18 cellular contexts compared by ENCODE assay signal in the genomic region with DNA sequence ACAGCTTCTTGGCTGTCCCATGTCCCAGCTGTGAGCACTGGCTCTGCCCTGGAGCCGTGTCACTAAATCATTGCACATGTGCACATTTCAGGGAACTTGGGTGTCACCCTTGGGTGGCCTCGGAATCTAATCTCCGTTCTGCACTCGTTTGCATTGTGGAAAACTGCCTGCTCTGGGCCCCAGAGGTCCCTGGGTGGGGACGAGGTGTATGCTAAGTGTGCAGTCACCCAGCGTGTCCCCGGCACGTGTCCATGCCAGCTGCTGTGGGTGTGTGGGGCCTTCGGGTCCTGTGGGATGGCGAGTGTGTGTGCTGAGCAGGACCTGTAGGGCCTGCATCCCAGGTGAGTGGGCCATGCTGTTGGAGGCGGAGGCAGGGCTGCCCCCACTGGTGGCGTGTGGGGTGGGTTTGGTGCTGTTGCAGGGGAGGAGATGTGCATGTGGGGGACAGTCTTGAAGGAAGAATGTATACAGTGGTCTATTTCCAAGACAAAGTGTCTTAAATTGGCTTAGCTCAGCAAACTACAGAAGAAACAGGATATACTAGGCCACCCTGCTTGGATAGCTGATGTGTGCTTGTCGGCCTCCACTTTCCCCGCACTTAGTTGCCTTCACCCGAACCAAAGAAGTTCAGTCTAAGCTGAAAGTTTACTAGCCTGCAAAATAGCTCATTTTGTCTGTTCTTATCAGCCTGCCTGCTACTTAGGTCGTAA.
"Had no signal": no experiment of that assay in that cellular context is flagged by ENCODE, and none has a peak within 500 bp of the region (broad histone marks: within the 10 kb centered on the region; RNA-seq: fewer than 3 reads in every experiment).

No MANE protein-coding gene starts in this region.

- H3K9me3 Mint-ChIP-seq: activated CD4-positive, alpha-beta T cell treated with anti-CD3 and anti-CD28 coated beads, Interleukin-2, amount 10 ng/mL, durations not matched to agents 7 days and 5 days; activated naive CD4-positive, alpha-beta T cell treated with anti-CD3 and anti-CD28 coated beads, Interleukin-2, amount 50 U/mL, for 72 hours; activated T-cell treated with anti-CD3 and anti-CD28 coated beads, Interleukin-2, amount 50 U/mL, for 72 hours; nephron; stimulated activated naive CD8-positive, alpha-beta T cell treated with anti-CD3 and anti-CD28 coated beads, Interleukin-15, amount 100 ng/mL, for 72 hours; WTC11 had no signal

- DNase-seq: activated CD4-positive, alpha-beta T cell treated with anti-CD3 and anti-CD28 coated beads, Interleukin-2, amount 10 ng/mL, durations not matched to agents 7 days and 5 days; activated CD8-positive, alpha-beta memory T cell treated with anti-CD3 and anti-CD28 coated beads, Interleukin-2, amount 50 U/mL, for 48 hours; activated gamma-delta T cell; activated T-cell treated with anti-CD3 and anti-CD28 coated beads, Interleukin-2, amount 50 U/mL, for 72 hours; caudate nucleus; hippocampal formation; kidney; stimulated activated naive CD8-positive, alpha-beta T cell treated with anti-CD3 and anti-CD28 coated beads, Interleukin-15, amount 100 ng/mL, for 72 hours; T-helper 2 cell; upper lobe of left lung had no signal

- H3K4me3 ChIP-seq: upper lobe of left lung had no signal

- H3K27ac ChIP-seq: upper lobe of left lung had no signal

- H3K4me1 Mint-ChIP-seq: nephron had no signal

- H3K27me3 Mint-ChIP-seq: activated CD4-positive, alpha-beta T cell treated with anti-CD3 and anti-CD28 coated beads, Interleukin-2, amount 10 ng/mL, durations not matched to agents 7 days and 5 days; stimulated activated naive CD8-positive, alpha-beta T cell treated with anti-CD3 and anti-CD28 coated beads, Interleukin-15, amount 100 ng/mL, for 72 hours had no signal

- H3K9me3 ChIP-seq: upper lobe of left lung had no signal

- H3K4me3 Mint-ChIP-seq: activated CD4-positive, alpha-beta T cell treated with anti-CD3 and anti-CD28 coated beads, Interleukin-2, amount 10 ng/mL, durations not matched to agents 7 days and 5 days; activated T-cell treated with anti-CD3 and anti-CD28 coated beads, Interleukin-2, amount 50 U/mL, for 72 hours; nephron; stimulated activated naive CD8-positive, alpha-beta T cell treated with anti-CD3 and anti-CD28 coated beads, Interleukin-15, amount 100 ng/mL, for 72 hours; WTC11 had no signal

- H3K36me3 Mint-ChIP-seq: activated naive CD4-positive, alpha-beta T cell treated with anti-CD3 and anti-CD28 coated beads, Interleukin-2, amount 50 U/mL, for 72 hours; WTC11 had no signal

- H3K27me3 ChIP-seq: upper lobe of left lung had no signal

- ATAC-seq: activated naive CD4-positive, alpha-beta T cell treated with anti-CD3 and anti-CD28 coated beads, Interleukin-2, amount 50 U/mL, for 72 hours; activated T-cell treated with anti-CD3 and anti-CD28 coated beads, Interleukin-2, amount 50 U/mL, for 72 hours; esophagus mucosa; sciatic nerve; stimulated activated naive CD8-positive, alpha-beta T cell treated with anti-CD3 and anti-CD28 coated beads, Interleukin-15, amount 100 ng/mL, for 72 hours; WTC11 had no signal

- FAIRE-seq: colon, endometrium, kidney, TTC549 had no signal

- H3K27ac Mint-ChIP-seq: activated CD4-positive, alpha-beta T cell treated with anti-CD3 and anti-CD28 coated beads, Interleukin-2, amount 10 ng/mL, durations not matched to agents 7 days and 5 days; activated T-cell treated with anti-CD3 and anti-CD28 coated beads, Interleukin-2, amount 50 U/mL, for 72 hours; nephron; stimulated activated naive CD8-positive, alpha-beta T cell treated with anti-CD3 and anti-CD28 coated beads, Interleukin-15, amount 100 ng/mL, for 72 hours had no signal
